In the genomic region with DNA sequence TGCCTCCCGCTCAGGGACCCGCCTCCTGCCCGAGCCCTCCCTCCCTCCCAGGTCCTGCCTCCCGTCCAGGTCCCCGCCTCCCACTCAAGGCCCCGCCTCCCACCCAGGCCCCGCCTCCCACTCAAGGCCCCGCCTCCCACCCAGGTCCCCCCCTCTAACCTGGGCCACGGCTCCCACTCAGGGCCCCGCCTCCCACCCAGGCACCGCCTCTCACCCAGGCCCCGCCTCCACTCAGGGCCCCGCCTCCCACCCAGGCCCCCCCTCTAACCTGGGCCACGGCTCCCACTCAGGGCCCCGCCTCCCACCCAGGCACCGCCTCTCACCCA, we compare ENCODE assay signal across 7 cellular contexts.
DNase-seq lines count a peak whose midpoint lies in the region; TF ChIP-seq lines count a peak whose summit lies in the region.
"Not testable (repeated sequence)": the region's sequence is repeated elsewhere in the genome, so short reads cannot be mapped to it uniquely, and the experiment has no call there.

No MANE protein-coding gene starts in this region.

- WGBS in thyroid gland, 2 donors = no CpG with 5 or more reads among the region's 16 CpGs

- not testable (repeated sequence) for TF ChIP-seq CTCF in GM12865 (IDR thresholded peaks at IDR 0.05; ENCODE audit: insufficient read depth, low read depth, low read length, missing control alignments); coronary artery (IDR thresholded peaks at IDR 0.05); thyroid gland (IDR thresholded peaks at IDR 0.05)

- H3K27ac ChIP-seq in SK-N-MC = not testable (repeated sequence)
- H3K27ac ChIP-seq in coronary artery = peak overlapping the region in 1 of 2 donors; percentile 93
- H3K27ac ChIP-seq in thyroid gland = peak overlapping the region in 2 of 3 donors; percentile 75

- H3K36me3 ChIP-seq in SK-N-MC (ENCODE audit: insufficient read depth, low read length); thyroid gland: not testable (repeated sequence)

- H3K27me3 ChIP-seq in thyroid gland = not testable (repeated sequence)

- H3K4me1 ChIP-seq in thyroid gland = not testable (repeated sequence)

- not testable (repeated sequence) for H3K9me3 ChIP-seq in SK-N-MC (ENCODE audit: low read depth, low read length); thyroid gland

- H3K4me3 ChIP-seq in GM12865 (ENCODE audit: low read depth, low read length); SK-N-MC; thyroid gland (replicated peaks in 1 of 3): not testable (repeated sequence)
- peak overlapping the region; percentile 93 for H3K4me3 ChIP-seq in coronary artery

- not testable (repeated sequence) for TF ChIP-seq POLR2A in thyroid gland (IDR thresholded peaks at IDR 0.05)

- intact Hi-C loops in thyroid gland (cut with DNase I) = not testable (repeated sequence)

- H3K9ac ChIP-seq in SK-N-MC (ENCODE audit: insufficient read length) = not testable (repeated sequence)

- peak; percentile 83 for DNase-seq in GM12865 (ENCODE audit: low read depth)
- peak; percentile 72 for DNase-seq in SK-N-MC (ENCODE audit: low read depth, low spot score)
- DNase-seq in coronary artery (ENCODE audit: low spot score); thyroid gland: not testable (repeated sequence)
- DNase-seq in fibroblast of the conjunctiva (ENCODE audit: low read depth) = peak; percentile 87
- peak; percentile 90 for DNase-seq in iPS-NIHi11 (ENCODE audit: low spot score)
- DNase-seq in renal cortical epithelial cell (ENCODE audit: low read depth) = peak; percentile 23
